In the genomic region with DNA sequence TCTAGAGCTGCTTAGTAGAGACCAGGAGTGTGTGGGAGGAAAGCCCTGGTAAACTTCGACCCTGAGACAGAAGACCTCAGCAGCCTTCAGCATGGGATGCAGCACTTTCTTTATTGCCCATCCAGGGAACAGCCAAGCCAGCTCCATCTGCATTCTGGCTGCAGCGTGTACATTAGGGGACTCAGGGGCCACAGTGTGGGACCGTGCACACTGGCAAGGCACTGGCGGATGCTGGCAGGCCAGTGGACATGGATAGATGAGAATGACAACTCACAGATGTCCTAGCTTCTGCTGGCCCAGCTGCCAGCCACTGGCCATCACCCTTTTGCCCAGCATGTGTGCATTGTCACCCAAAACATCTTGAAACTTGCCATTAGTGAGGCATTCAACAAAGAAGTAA, we compare ENCODE assay signal across 1 cellular context.
TF ChIP-seq lines count a peak whose summit lies in the region.

No MANE protein-coding gene starts in this region.

TF ChIP-seq in endothelial cell of umbilical vein, 7 proteins besides CTCF, POLR2A, EP300 and RAD21:
- TF ChIP-seq POLR2AphosphoS5 (IDR thresholded peaks at IDR 0.05; ENCODE audit: insufficient read depth, low read depth, low read length) (no peak), MYC (IDR thresholded peaks at IDR 0.05; ENCODE audit: low read depth, low read length) (no peak), JUN (IDR thresholded peaks at IDR 0.05; ENCODE audit: borderline replicate concordance, insufficient read depth, insufficient read length, low read depth) (no peak), GATA2 (IDR thresholded peaks at IDR 0.05; ENCODE audit: insufficient read depth, insufficient read length, low read depth, low read length) (no peak), EZH2 (IDR thresholded peaks at IDR 0.05; ENCODE audit: borderline replicate concordance, low read depth, low read length, severe bottlenecking) (no peak), FOS (IDR thresholded peaks at IDR 0.05; ENCODE audit: borderline replicate concordance, insufficient read depth, low read length) (no peak)
- TF ChIP-seq, protein P1, sequence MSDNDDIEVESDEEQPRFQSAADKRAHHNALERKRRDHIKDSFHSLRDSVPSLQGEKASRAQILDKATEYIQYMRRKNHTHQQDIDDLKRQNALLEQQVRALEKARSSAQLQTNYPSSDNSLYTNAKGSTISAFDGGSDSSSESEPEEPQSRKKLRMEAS (IDR thresholded peaks at IDR 0.05; ENCODE audit: insufficient read depth, insufficient read length): no peak
